Comparison of ENCODE assay signal across 9 cellular contexts in genomic region chr15:71532994-71533393, GRCh38.
DNase-seq lines count a peak whose midpoint lies in the region; ATAC-seq and TF ChIP-seq lines count a peak whose summit lies in the region.
"Had no signal": no experiment of that assay in that cellular context is flagged by ENCODE, and none has a peak within 500 bp of the region (broad histone marks: within the 10 kb centered on the region; RNA-seq: fewer than 3 reads in every experiment).

No MANE protein-coding gene starts in this region.

- ATAC-seq in lower lobe of right lung, result peak in 1 of 2 donors; percentile 70
- no peak for ATAC-seq in stimulated activated effector memory CD8-positive, alpha-beta T cell treated with anti-CD3 and anti-CD28 coated beads, Interleukin-12 subunit alpha, Interleukin-12 subunit beta, amount 100 ng/mL, for 72 hours
- ATAC-seq in natural killer cell, result no peak

- H3K9me3 ChIP-seq in ascending aorta (no peaks in the 10 kb centered on the region), lower lobe of right lung (no peaks in the 10 kb centered on the region)

- peak; percentile 47 for DNase-seq in DMS 273 (lab: John Stamatoyannopoulos, UW; ENCODE audit: unreplicated experiment)
- no peak for DNase-seq in DMS 273 treated with DMSO at 0.1 percent for 48 hours (lab: John Stamatoyannopoulos, UW)
- peak; percentile 18 for DNase-seq in LoVo (ENCODE audit: low spot score)
- no peak for DNase-seq in ascending aorta (ENCODE audit: low spot score in 2 of 2)
- DNase-seq in lower lobe of right lung, result no peak
- DNase-seq in cerebellar nuclear complex (lab: John Stamatoyannopoulos, UW), result no peak
- DNase-seq in stimulated activated effector memory CD8-positive, alpha-beta T cell treated with anti-CD3 and anti-CD28 coated beads, Interleukin-12 subunit alpha, Interleukin-12 subunit beta, amount 100 ng/mL, for 72 hours (ENCODE audit: low spot score in 2 of 2), result no peak
- DNase-seq in natural killer cell, result no peak

- no peak overlapping the region for H3K27ac Mint-ChIP-seq in stimulated activated effector memory CD8-positive, alpha-beta T cell treated with anti-CD3 and anti-CD28 coated beads, Interleukin-12 subunit alpha, Interleukin-12 subunit beta, amount 100 ng/mL, for 72 hours
- H3K27ac Mint-ChIP-seq in natural killer cell, result no peak overlapping the region

- H3K4me1 ChIP-seq in ascending aorta (no peaks in the 10 kb centered on the region), lower lobe of right lung (no peaks in the 10 kb centered on the region)

- H3K9me3 Mint-ChIP-seq in stimulated activated effector memory CD8-positive, alpha-beta T cell treated with anti-CD3 and anti-CD28 coated beads, Interleukin-12 subunit alpha, Interleukin-12 subunit beta, amount 100 ng/mL, for 72 hours, result peaks cover 2% of the 10 kb centered on the region
- H3K9me3 Mint-ChIP-seq in natural killer cell, result peaks cover 2% of the 10 kb centered on the region in 2 donors

- H3K4me1 Mint-ChIP-seq in stimulated activated effector memory CD8-positive, alpha-beta T cell treated with anti-CD3 and anti-CD28 coated beads, Interleukin-12 subunit alpha, Interleukin-12 subunit beta, amount 100 ng/mL, for 72 hours, result no peaks in the 10 kb centered on the region
- no peaks in the 10 kb centered on the region for H3K4me1 Mint-ChIP-seq in natural killer cell

- H3K4me3 Mint-ChIP-seq in stimulated activated effector memory CD8-positive, alpha-beta T cell treated with anti-CD3 and anti-CD28 coated beads, Interleukin-12 subunit alpha, Interleukin-12 subunit beta, amount 100 ng/mL, for 72 hours, result no peak overlapping the region
- H3K4me3 Mint-ChIP-seq in natural killer cell, result no peak overlapping the region

- peaks cover 22 to 28% of the 10 kb centered on the region in 2 donors for H3K27me3 Mint-ChIP-seq in natural killer cell (ENCODE audit: low read depth in 2 of 2)

- no peaks in the 10 kb centered on the region for H3K36me3 Mint-ChIP-seq in stimulated activated effector memory CD8-positive, alpha-beta T cell treated with anti-CD3 and anti-CD28 coated beads, Interleukin-12 subunit alpha, Interleukin-12 subunit beta, amount 100 ng/mL, for 72 hours
- H3K36me3 Mint-ChIP-seq in natural killer cell, result no peaks in the 10 kb centered on the region

- TF ChIP-seq CTCF in ascending aorta (IDR thresholded peaks at IDR 0.05), result peak in 2 of 3 experiments; percentile 35 to 54
- TF ChIP-seq CTCF in lower lobe of right lung (IDR thresholded peaks at IDR 0.05), result peak; percentile 63
- TF ChIP-seq CTCF in natural killer cell (IDR thresholded peaks at IDR 0.05), result no peak

- H3K27ac ChIP-seq in ascending aorta, result no peak overlapping the region
- no peak overlapping the region for H3K27ac ChIP-seq in lower lobe of right lung
- H3K27ac ChIP-seq: skin epidermis had no signal

- H3K27me3 ChIP-seq in ascending aorta (no peaks in the 10 kb centered on the region), lower lobe of right lung (ENCODE audit: low read depth) (no peaks in the 10 kb centered on the region)

- intact Hi-C loops in ascending aorta (cut with DNase I), result loop anchor here (2.0 to 5.0 kb wide), 2 partner anchors 119 to 198 kb away; no protein-coding TSS in a partner anchor
- intact Hi-C loops in lower lobe of right lung (cut with DNase I), result no loop called here
- intact Hi-C loops in natural killer cell (cut with micrococcal nuclease), result no loop called here

- H3K36me3 ChIP-seq in ascending aorta (no peaks in the 10 kb centered on the region), lower lobe of right lung (no peaks in the 10 kb centered on the region)

- H3K4me3 ChIP-seq in ascending aorta (no peak overlapping the region), lower lobe of right lung (no peak overlapping the region)
- H3K4me3 ChIP-seq: skin epidermis had no signal

Comparison
In these comparisons a context has a peak if more than half of its experiments do, and no peak if none do; other contexts are left out.
1. DNase-seq: peak in DMS 273 (single experiment) and LoVo (single experiment); none in DMS 273 treated with DMSO at 0.1 percent for 48 hours (single experiment), ascending aorta (0 of 2), lower lobe of right lung (single experiment), cerebellar nuclear complex (0 of 2), stimulated activated effector memory CD8-positive, alpha-beta T cell treated with anti-CD3 and anti-CD28 coated beads, Interleukin-12 subunit alpha, Interleukin-12 subunit beta, amount 100 ng/mL, for 72 hours (0 of 2) and natural killer cell (single experiment).